16 cellular contexts compared by ENCODE assay signal in the genomic region with DNA sequence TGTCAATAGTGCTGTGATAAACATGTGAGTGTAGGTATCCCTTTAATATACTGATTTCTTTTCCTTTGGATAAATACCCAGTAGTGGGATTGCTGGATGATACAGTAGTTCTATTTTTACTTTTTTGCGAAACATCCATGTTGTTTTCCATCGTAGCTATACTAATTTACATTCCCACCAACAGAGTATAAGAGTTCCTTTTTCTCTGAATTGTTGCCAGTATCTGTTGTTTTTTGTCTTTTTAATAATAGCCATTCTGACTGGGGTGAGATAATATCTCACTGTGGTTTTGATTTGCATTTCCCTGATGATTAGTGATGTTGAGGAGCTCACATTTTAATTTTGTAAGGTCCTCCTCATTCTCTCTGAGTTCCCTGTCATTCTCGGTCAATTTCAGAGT.
DNase-seq lines count a peak whose midpoint lies in the region; ATAC-seq and TF ChIP-seq lines count a peak whose summit lies in the region.
"Had no signal": no experiment of that assay in that cellular context is flagged by ENCODE, and none has a peak within 500 bp of the region (broad histone marks: within the 10 kb centered on the region; RNA-seq: fewer than 3 reads in every experiment).

No MANE protein-coding gene starts in this region.

- H3K27ac Mint-ChIP-seq in chondrocyte (ENCODE audit: unreplicated experiment) = peak overlapping the region; percentile 93
- H3K27ac Mint-ChIP-seq: B cell; CD4-positive, alpha-beta T cell had no signal

- H3K9me1 ChIP-seq in IMR-90 (ENCODE audit: insufficient read depth, low read length) = peaks cover 10% of the 10 kb centered on the region

- no peaks in the 10 kb centered on the region for H3K36me3 Mint-ChIP-seq in chondrocyte (ENCODE audit: low read depth)

- no peak overlapping the region for H3K9ac ChIP-seq in IMR-90 (ENCODE audit: low read depth, low read length)
- no peak overlapping the region for H3K9ac ChIP-seq in muscle layer of colon (ENCODE audit: low read length)
- peak overlapping the region; percentile 96 for H3K9ac ChIP-seq in smooth muscle cell (ENCODE audit: low read depth)

- H3K4me3 ChIP-seq in IMR-90 (ENCODE audit: insufficient read depth, low read depth, low read length) (no peak overlapping the region), muscle layer of colon (ENCODE audit: low read depth in 1 of 2, low read length in 2 of 2) (no peak overlapping the region), smooth muscle cell (no peak overlapping the region)
- H3K4me3 ChIP-seq: K562 had no signal

- H3K79me1 ChIP-seq in IMR-90 (ENCODE audit: low read depth in 1 of 2, low read length in 2 of 2) = 0 out of 4 replicates have a peak, but pooled peaks cover 0 to 4% of the 10 kb centered on the region in 2 experiments

- H2BK15ac ChIP-seq in IMR-90 (ENCODE audit: low read depth, low read length) = peak overlapping the region; percentile 78; the same call in 2 of the 3 replicates

- BruUV-seq in IMR-90 (replicated peaks; lab: Mats Ljungman, UMichigan) = no TSS peak

- H3K23ac ChIP-seq in IMR-90 (ENCODE audit: low read depth, low read length) = no peak overlapping the region

- H2BK20ac ChIP-seq in IMR-90 (ENCODE audit: low read depth, low read length) = peak overlapping the region; percentile 71

- no CpG with 5 or more reads among the region's 3 CpGs for WGBS in IMR-90 (ENCODE audit: extremely low coverage in 2 of 2, insufficient read length in 1 of 2), 2 experiments
- 90% methylated on average over 3 of the region's 3 CpGs for WGBS in smooth muscle cell (ENCODE audit: low lambda C conversion rate)

- no peaks in the 10 kb centered on the region for H3K27me3 Mint-ChIP-seq in chondrocyte (ENCODE audit: low read depth)

- peaks cover 59% of the 10 kb centered on the region for H3K4me1 Mint-ChIP-seq in chondrocyte (ENCODE audit: low read depth)
- H3K4me1 Mint-ChIP-seq: B cell had no signal

- no peak for TF ChIP-seq POLR2A in IMR-90 (IDR thresholded peaks at IDR 0.05; ENCODE audit: low read depth, low read length)

- H3K4me1 ChIP-seq in IMR-90 (ENCODE audit: control insufficient read depth, insufficient read depth, low read length) (peaks cover 12% of the 10 kb centered on the region), muscle layer of colon (ENCODE audit: insufficient read depth, low read length) (peaks cover 22% of the 10 kb centered on the region), smooth muscle cell (ENCODE audit: low read depth) (peaks cover 14% of the 10 kb centered on the region)

- POLR2A ChIA-PET in IMR-90 (lab: Charles Lee; ENCODE audit: unreplicated experiment) = interaction anchor here (0.5 to 1.3 kb wide), 2 partner anchors 21 to 155 kb away, joined by 3 read pairs; no protein-coding TSS in a partner anchor

- H3K36me3 ChIP-seq in IMR-90 (ENCODE audit: control insufficient read depth, insufficient read depth, low read length) = no peaks in the 10 kb centered on the region
- no peaks in the 10 kb centered on the region for H3K36me3 ChIP-seq in muscle layer of colon (ENCODE audit: insufficient read depth, low read length)
- H3K36me3 ChIP-seq in smooth muscle cell (ENCODE audit: low read depth) = no peaks in the 10 kb centered on the region

- H4K20me1 ChIP-seq in IMR-90 (ENCODE audit: insufficient read depth, low read length) (no peaks in the 10 kb centered on the region), smooth muscle cell (ENCODE audit: low read depth) (no peaks in the 10 kb centered on the region)

- peak overlapping the region; percentile 67; the same call in 1 of the 2 replicates for H3K4ac ChIP-seq in IMR-90 (ENCODE audit: low read depth, low read length)

- CTCF ChIA-PET in IMR-90 (lab: Yijun Ruan, JAX) = interaction anchor here (1.1 to 1.6 kb wide), 2 partner anchors 9 to 20 kb away, joined by 3 to 4 read pairs; no protein-coding TSS in a partner anchor

- peak overlapping the region; percentile 59; the same call in 1 of the 2 replicates for H4K5ac ChIP-seq in IMR-90 (ENCODE audit: low read depth, low read length)

- H3K4me3 Mint-ChIP-seq in chondrocyte (ENCODE audit: unreplicated experiment) = no peak overlapping the region
- H3K4me3 Mint-ChIP-seq: B cell; CD4-positive, alpha-beta T cell had no signal

- H2BK5ac ChIP-seq in IMR-90 (ENCODE audit: low read depth, low read length, poor library complexity, severe bottlenecking) = peak overlapping the region; percentile 92

- H2AK9ac ChIP-seq in IMR-90 (replicated peaks; ENCODE audit: low read depth, low read length, poor library complexity) = no peak overlapping the region

- ATAC-seq in IMR-90 (ENCODE audit: low read depth) = no peak
- ATAC-seq in GM21619 (IDR thresholded peaks at IDR 0.05; ENCODE audit: unreplicated experiment) = no peak
- ATAC-seq: K562 had no signal

- no peaks in the 10 kb centered on the region for H3K79me2 ChIP-seq in smooth muscle cell (ENCODE audit: low read depth)

- peak overlapping the region; percentile 82 for H2BK120ac ChIP-seq in IMR-90 (ENCODE audit: low read depth, low read length)

- H3K9me3 ChIP-seq in IMR-90 (ENCODE audit: control insufficient read depth, insufficient read depth, low read length) (no peaks in the 10 kb centered on the region), muscle layer of colon (ENCODE audit: low read length) (no peaks in the 10 kb centered on the region), smooth muscle cell (replicated peaks; ENCODE audit: low read depth) (no peaks in the 10 kb centered on the region)

- no peak overlapping the region; the same call in 1 of the 2 replicates for H3K56ac ChIP-seq in IMR-90 (ENCODE audit: extremely low read depth, insufficient read depth, low read length)

- peak overlapping the region; percentile 84; the same call in 1 of the 2 replicates for H3K14ac ChIP-seq in IMR-90 (replicated peaks; ENCODE audit: low read depth, low read length)

- intact Hi-C loops in IMR-90 (cut with micrococcal nuclease) = loop anchor here (2.0 to 5.0 kb wide), 2 partner anchors 74 to 577 kb away; no protein-coding TSS in a partner anchor

- H3K18ac ChIP-seq in IMR-90 (ENCODE audit: low read depth, low read length) = peak overlapping the region; percentile 82; the same call in 1 of the 2 replicates

- peak overlapping the region; percentile 66; the same call in 1 of the 2 replicates for H3K27ac ChIP-seq in IMR-90 (ENCODE audit: insufficient read depth, low read length)
- H3K27ac ChIP-seq in muscle layer of colon (ENCODE audit: low read depth, low read length) = peak overlapping the region; percentile 14
- peak overlapping the region; percentile 100 for H3K27ac ChIP-seq in smooth muscle cell (ENCODE audit: low read depth)
- H3K27ac ChIP-seq: RWPE1 had no signal

- H2AFZ ChIP-seq in IMR-90 (replicated peaks; ENCODE audit: low read length, poor library complexity) (no peak overlapping the region), smooth muscle cell (ENCODE audit: low read depth) (no peak overlapping the region)

- in situ Hi-C loops in IMR-90 (cut with MboI; ENCODE audit: low sequenced_read_pairs) = loop anchor here (5.0 kb wide), 1 partner anchor 67 kb away; no protein-coding TSS in a partner anchor

- H4K8ac ChIP-seq in IMR-90 (ENCODE audit: low read depth in 2 of 2, low read length in 2 of 2) = peak overlapping the region in 1 of 2 experiments; percentile 75; a peak in 2 of 4 replicates

- dilution Hi-C loops in IMR-90 (cut with HindIII; ENCODE audit: low sequenced_read_pairs, unreplicated experiment) = no loop called here

- peaks cover 9% of the 10 kb centered on the region for H3F3A ChIP-seq in smooth muscle cell (ENCODE audit: low read depth)

- H2AK5ac ChIP-seq in IMR-90 (ENCODE audit: low read depth, low read length) = no peak overlapping the region

- H3K27me3 ChIP-seq in IMR-90 (ENCODE audit: control insufficient read depth, insufficient read depth, low read length) (no peaks in the 10 kb centered on the region), muscle layer of colon (ENCODE audit: control insufficient read depth in 1 of 2, insufficient read depth in 2 of 2, low read length in 2 of 2) (no peaks in the 10 kb centered on the region), smooth muscle cell (ENCODE audit: low read depth) (no peaks in the 10 kb centered on the region)

- H4K91ac ChIP-seq in IMR-90 (ENCODE audit: insufficient read depth, low read depth, low read length) = peak overlapping the region; percentile 51; the same call in 1 of the 2 replicates

- no peak for TF ChIP-seq CTCF in IMR-90 (conservative IDR thresholded peaks at IDR 0.05; ENCODE audit: low read depth, low read length)
- no peak for TF ChIP-seq CTCF in chondrocyte (IDR thresholded peaks at IDR 0.05)
- no peak for TF ChIP-seq CTCF in smooth muscle cell (IDR thresholded peaks at IDR 0.05; ENCODE audit: borderline replicate concordance, insufficient read depth, poor library complexity, severe bottlenecking)

- no peak for TF ChIP-seq RAD21 in IMR-90 (IDR thresholded peaks at IDR 0.05; ENCODE audit: low read length)

- DNase-seq in IMR-90 = no peak
- no peak for DNase-seq in chondrocyte (ENCODE audit: low spot score)
- no peak for DNase-seq in smooth muscle cell (lab: John Stamatoyannopoulos, UW; ENCODE audit: unreplicated experiment)
- DNase-seq in activated naive CD4-positive, alpha-beta T cell treated with anti-CD3 and anti-CD28 coated beads, Interleukin-2, amount 50 U/mL, for 16 hours = no peak
- no peak for DNase-seq in GM19238 (ENCODE audit: insufficient read length, low spot score)
- DNase-seq in T-helper 2 cell = no peak
- DNase-seq: CD4-positive, alpha-beta T cell; NCI-H1436; NCI-H2029; NCI-H2171; NCI-H748 treated with DMSO at 0.1 percent for 48 hours had no signal

- peaks cover 4% of the 10 kb centered on the region for H3K9me3 Mint-ChIP-seq in chondrocyte (ENCODE audit: low read depth)
- H3K9me3 Mint-ChIP-seq: CD4-positive, alpha-beta T cell had no signal

- H3K4me2 ChIP-seq in IMR-90 (ENCODE audit: low read depth, low read length) (peak overlapping the region; percentile 78; the same call in 1 of the 2 replicates), smooth muscle cell (peak overlapping the region; percentile 71)

TF ChIP-seq in IMR-90, 13 proteins besides CTCF, POLR2A, EP300 and RAD21:
- no peak for TF ChIP-seq FOS (IDR thresholded peaks at IDR 0.05; ENCODE audit: low read depth, low read length)
- no peak for TF ChIP-seq SMC3 (IDR thresholded peaks at IDR 0.05; ENCODE audit: low read depth, low read length)

Comparison
In these comparisons a context has a peak if more than half of its experiments do, and no peak if none do; other contexts are left out.
1. H3K27ac ChIP-seq: peak in every context shown above with its lines; median percentile 100 in smooth muscle cell; 66 in IMR-90; 14 in muscle layer of colon.